8 cellular contexts compared by ENCODE assay signal in the genomic region with DNA sequence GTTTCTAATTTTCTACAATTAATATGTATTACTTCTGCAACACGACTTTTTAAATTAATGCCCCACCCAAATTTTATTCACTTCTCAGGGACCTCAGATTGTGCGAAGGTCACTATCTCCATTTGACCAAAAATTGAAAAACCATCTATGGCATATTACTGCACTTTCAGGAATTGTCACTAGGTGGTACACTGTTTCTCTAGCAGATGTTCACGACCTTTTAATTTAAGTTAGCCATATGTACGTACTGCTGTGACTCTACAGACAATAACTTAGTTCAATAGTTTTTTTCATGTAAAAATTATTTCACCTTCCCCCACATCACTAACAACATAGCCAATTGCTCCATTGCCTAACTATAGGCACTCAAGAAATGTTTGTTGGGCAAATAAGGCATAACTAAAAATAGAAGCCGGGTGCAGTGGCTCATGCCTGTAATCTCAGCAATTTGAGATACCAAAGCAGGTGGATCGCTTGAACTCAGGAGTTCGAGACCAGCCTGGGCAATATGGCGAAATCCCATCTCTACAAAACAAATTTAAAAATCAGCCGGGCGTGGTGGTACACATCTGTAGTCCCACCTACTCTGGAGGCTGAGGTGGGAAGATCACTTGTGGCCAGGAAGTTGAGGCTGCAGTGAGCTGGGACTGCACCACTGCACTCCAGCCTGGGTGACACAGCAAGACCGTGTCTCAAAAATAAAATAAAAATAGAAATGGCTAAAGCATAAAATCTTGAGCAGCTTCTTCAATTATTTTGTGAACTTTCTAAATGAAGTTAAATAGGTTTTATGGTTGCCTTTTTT.
DNase-seq lines count a peak whose midpoint lies in the region; ATAC-seq, FAIRE-seq and TF ChIP-seq lines count a peak whose summit lies in the region.

No MANE protein-coding gene starts in this region.

- H3K9me3 ChIP-seq in pancreas (no peaks in the 10 kb centered on the region), vagina (no peaks in the 10 kb centered on the region)

- peak; percentile 38 for DNase-seq in GM12865 (ENCODE audit: low read depth)
- DNase-seq in NCI-H526 treated with DMSO at 0.1 percent for 48 hours (lab: John Stamatoyannopoulos, UW): peak; percentile 40
- peak; percentile 56 for DNase-seq in choroid plexus epithelial cell (ENCODE audit: low read depth)
- DNase-seq in pancreas: no peak
- DNase-seq in amniotic stem cell (lab: John Stamatoyannopoulos, UW): no peak
- DNase-seq in vagina (ENCODE audit: extremely low spot score in 2 of 2): no peak

- peak; percentile 81 for TF ChIP-seq CTCF in 22Rv1 (IDR thresholded peaks at IDR 0.05)
- peak; percentile 60 for TF ChIP-seq CTCF in GM12865 (IDR thresholded peaks at IDR 0.05; ENCODE audit: insufficient read depth, low read depth, low read length, missing control alignments)
- TF ChIP-seq CTCF in choroid plexus epithelial cell (conservative IDR thresholded peaks at IDR 0.05; ENCODE audit: low read depth, low read length): peak; percentile 69
- TF ChIP-seq CTCF in pancreas (IDR thresholded peaks at IDR 0.05): peak in 2 of 4 donors; percentile 32 to 37
- no peak for TF ChIP-seq CTCF in vagina (IDR thresholded peaks at IDR 0.05)

- no peaks in the 10 kb centered on the region for H3K4me1 ChIP-seq in pancreas
- H3K4me1 ChIP-seq in vagina: no peaks in the 10 kb centered on the region

- intact Hi-C loops in pancreas (cut with DNase I) (no loop called here), vagina (cut with DNase I) (no loop called here)

- FAIRE-seq in pancreas (lab: Jason Lieb, UNC): no peak

- WGBS in pancreas, 2 donors: 41 to 50% methylated on average over 11 of the region's 11 CpGs

- H3K4me3 ChIP-seq in GM12865 (ENCODE audit: low read depth, low read length): no peak overlapping the region
- H3K4me3 ChIP-seq in choroid plexus epithelial cell (ENCODE audit: low read depth, low read length): no peak overlapping the region
- no peak overlapping the region for H3K4me3 ChIP-seq in pancreas
- no peak overlapping the region for H3K4me3 ChIP-seq in vagina

- ATAC-seq in HG02884 (IDR thresholded peaks at IDR 0.05; ENCODE audit: unreplicated experiment) (peak; percentile 74), pancreas (peak in 3 of 4 donors; percentile 62 to 70 (median 69))

- no peak for TF ChIP-seq POLR2A in vagina (IDR thresholded peaks at IDR 0.05)

- no peak overlapping the region for H3K27ac ChIP-seq in 22Rv1
- no peak overlapping the region for H3K27ac ChIP-seq in pancreas
- H3K27ac ChIP-seq in vagina: no peak overlapping the region

- no peaks in the 10 kb centered on the region for H3K36me3 ChIP-seq in pancreas
- H3K36me3 ChIP-seq in vagina: no peaks in the 10 kb centered on the region

- H3K27me3 ChIP-seq in pancreas (no peaks in the 10 kb centered on the region), vagina (no peaks in the 10 kb centered on the region)

Comparison
In these comparisons a context has a peak if more than half of its experiments do, and no peak if none do; other contexts are left out.
1. CTCF ChIP-seq: peak in 22Rv1 (single experiment), GM12865 (single experiment) and choroid plexus epithelial cell (single experiment); none in vagina (0 of 3).
2. DNase-seq: peak in GM12865 (single experiment), NCI-H526 treated with DMSO at 0.1 percent for 48 hours (single experiment) and choroid plexus epithelial cell (single experiment); none in pancreas (0 of 6), amniotic stem cell (single experiment) and vagina (0 of 2).